Comparison of ENCODE assay signal across 1 cellular context in the genomic region with DNA sequence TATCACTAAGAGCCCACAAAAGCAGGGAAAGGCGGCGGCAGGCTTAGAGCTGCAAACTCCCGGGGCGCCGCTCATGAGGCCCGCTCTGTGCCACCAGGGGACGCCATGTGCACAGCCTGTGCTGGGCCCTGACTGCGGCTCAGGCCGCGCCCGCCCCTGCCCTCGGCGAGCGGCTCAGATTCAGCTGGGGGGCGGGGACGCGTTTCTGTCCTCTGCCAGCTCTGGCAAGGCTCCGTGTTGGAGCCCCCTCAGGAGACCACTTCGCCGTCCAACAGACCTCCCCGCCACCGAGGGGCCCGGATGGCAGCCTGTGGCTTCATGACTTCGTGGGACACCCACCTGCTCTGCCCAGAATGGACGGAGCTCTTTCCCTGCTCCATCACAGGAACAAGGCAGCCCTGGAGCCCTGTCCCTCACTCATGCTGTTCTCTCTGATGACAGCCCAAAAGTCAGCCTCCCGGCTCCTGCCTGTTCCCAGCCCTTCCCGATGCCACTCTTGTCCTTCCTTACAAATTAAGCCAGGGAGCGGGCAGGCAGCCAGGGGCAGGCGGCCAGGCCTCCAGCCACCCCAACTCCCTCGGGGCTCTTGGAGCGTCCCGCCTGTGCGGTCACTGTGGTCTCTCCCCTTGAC.
TF ChIP-seq lines count a peak whose summit lies in the region.

No MANE protein-coding gene starts in this region.

TF ChIP-seq in K562, 482 proteins besides CTCF, POLR2A, EP300 and RAD21 (continued from another document and continues in another):
- TF ChIP-seq, protein P1, sequence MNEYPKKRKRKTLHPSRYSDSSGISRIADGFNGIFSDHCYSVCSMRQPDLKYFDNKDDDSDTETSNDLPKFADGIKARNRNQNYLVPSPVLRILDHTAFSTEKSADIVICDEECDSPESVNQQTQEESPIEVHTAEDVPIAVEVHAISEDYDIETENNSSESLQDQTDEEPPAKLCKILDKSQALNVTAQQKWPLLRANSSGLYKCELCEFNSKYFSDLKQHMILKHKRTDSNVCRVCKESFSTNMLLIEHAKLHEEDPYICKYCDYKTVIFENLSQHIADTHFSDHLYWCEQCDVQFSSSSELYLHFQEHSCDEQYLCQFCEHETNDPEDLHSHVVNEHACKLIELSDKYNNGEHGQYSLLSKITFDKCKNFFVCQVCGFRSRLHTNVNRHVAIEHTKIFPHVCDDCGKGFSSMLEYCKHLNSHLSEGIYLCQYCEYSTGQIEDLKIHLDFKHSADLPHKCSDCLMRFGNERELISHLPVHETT (CRISPR knock-in tag; conservative IDR thresholded peaks at IDR 0.05 in 1 of 2, IDR thresholded peaks at IDR 0.05 in 1 of 2) = no peak
- TF ChIP-seq SMAD3 (CRISPR knock-in tag; conservative IDR thresholded peaks at IDR 0.05) = no peak
- TF ChIP-seq ETV1 (tag; conservative IDR thresholded peaks at IDR 0.05; ENCODE audit: low read depth) = no peak
- TF ChIP-seq, protein P2, sequence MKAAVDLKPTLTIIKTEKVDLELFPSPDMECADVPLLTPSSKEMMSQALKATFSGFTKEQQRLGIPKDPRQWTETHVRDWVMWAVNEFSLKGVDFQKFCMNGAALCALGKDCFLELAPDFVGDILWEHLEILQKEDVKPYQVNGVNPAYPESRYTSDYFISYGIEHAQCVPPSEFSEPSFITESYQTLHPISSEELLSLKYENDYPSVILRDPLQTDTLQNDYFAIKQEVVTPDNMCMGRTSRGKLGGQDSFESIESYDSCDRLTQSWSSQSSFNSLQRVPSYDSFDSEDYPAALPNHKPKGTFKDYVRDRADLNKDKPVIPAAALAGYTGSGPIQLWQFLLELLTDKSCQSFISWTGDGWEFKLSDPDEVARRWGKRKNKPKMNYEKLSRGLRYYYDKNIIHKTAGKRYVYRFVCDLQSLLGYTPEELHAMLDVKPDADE (conservative IDR thresholded peaks at IDR 0.05; ENCODE audit: control insufficient read depth, low read depth, low read length) = no peak
- TF ChIP-seq, protein P3, sequence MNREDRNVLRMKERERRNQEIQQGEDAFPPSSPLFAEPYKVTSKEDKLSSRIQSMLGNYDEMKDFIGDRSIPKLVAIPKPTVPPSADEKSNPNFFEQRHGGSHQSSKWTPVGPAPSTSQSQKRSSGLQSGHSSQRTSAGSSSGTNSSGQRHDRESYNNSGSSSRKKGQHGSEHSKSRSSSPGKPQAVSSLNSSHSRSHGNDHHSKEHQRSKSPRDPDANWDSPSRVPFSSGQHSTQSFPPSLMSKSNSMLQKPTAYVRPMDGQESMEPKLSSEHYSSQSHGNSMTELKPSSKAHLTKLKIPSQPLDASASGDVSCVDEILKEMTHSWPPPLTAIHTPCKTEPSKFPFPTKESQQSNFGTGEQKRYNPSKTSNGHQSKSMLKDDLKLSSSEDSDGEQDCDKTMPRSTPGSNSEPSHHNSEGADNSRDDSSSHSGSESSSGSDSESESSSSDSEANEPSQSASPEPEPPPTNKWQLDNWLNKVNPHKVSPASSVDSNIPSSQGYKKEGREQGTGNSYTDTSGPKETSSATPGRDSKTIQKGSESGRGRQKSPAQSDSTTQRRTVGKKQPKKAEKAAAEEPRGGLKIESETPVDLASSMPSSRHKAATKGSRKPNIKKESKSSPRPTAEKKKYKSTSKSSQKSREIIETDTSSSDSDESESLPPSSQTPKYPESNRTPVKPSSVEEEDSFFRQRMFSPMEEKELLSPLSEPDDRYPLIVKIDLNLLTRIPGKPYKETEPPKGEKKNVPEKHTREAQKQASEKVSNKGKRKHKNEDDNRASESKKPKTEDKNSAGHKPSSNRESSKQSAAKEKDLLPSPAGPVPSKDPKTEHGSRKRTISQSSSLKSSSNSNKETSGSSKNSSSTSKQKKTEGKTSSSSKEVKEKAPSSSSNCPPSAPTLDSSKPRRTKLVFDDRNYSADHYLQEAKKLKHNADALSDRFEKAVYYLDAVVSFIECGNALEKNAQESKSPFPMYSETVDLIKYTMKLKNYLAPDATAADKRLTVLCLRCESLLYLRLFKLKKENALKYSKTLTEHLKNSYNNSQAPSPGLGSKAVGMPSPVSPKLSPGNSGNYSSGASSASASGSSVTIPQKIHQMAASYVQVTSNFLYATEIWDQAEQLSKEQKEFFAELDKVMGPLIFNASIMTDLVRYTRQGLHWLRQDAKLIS (CRISPR knock-in tag; IDR thresholded peaks at IDR 0.05) = 0 out of 2 replicates have a peak, but pooled peaks have one; percentile 29
- TF ChIP-seq, protein P4, sequence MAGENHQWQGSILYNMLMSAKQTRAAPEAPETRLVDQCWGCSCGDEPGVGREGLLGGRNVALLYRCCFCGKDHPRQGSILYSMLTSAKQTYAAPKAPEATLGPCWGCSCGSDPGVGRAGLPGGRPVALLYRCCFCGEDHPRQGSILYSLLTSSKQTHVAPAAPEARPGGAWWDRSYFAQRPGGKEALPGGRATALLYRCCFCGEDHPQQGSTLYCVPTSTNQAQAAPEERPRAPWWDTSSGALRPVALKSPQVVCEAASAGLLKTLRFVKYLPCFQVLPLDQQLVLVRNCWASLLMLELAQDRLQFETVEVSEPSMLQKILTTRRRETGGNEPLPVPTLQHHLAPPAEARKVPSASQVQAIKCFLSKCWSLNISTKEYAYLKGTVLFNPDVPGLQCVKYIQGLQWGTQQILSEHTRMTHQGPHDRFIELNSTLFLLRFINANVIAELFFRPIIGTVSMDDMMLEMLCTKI (IDR thresholded peaks at IDR 0.05; ENCODE audit: partially characterized antibody) = no peak
- TF ChIP-seq NR4A1 (CRISPR knock-in tag; IDR thresholded peaks at IDR 0.05) = no peak
- TF ChIP-seq NR4A1 (tag; IDR thresholded peaks at IDR 0.05) = no peak
- TF ChIP-seq, protein P5, sequence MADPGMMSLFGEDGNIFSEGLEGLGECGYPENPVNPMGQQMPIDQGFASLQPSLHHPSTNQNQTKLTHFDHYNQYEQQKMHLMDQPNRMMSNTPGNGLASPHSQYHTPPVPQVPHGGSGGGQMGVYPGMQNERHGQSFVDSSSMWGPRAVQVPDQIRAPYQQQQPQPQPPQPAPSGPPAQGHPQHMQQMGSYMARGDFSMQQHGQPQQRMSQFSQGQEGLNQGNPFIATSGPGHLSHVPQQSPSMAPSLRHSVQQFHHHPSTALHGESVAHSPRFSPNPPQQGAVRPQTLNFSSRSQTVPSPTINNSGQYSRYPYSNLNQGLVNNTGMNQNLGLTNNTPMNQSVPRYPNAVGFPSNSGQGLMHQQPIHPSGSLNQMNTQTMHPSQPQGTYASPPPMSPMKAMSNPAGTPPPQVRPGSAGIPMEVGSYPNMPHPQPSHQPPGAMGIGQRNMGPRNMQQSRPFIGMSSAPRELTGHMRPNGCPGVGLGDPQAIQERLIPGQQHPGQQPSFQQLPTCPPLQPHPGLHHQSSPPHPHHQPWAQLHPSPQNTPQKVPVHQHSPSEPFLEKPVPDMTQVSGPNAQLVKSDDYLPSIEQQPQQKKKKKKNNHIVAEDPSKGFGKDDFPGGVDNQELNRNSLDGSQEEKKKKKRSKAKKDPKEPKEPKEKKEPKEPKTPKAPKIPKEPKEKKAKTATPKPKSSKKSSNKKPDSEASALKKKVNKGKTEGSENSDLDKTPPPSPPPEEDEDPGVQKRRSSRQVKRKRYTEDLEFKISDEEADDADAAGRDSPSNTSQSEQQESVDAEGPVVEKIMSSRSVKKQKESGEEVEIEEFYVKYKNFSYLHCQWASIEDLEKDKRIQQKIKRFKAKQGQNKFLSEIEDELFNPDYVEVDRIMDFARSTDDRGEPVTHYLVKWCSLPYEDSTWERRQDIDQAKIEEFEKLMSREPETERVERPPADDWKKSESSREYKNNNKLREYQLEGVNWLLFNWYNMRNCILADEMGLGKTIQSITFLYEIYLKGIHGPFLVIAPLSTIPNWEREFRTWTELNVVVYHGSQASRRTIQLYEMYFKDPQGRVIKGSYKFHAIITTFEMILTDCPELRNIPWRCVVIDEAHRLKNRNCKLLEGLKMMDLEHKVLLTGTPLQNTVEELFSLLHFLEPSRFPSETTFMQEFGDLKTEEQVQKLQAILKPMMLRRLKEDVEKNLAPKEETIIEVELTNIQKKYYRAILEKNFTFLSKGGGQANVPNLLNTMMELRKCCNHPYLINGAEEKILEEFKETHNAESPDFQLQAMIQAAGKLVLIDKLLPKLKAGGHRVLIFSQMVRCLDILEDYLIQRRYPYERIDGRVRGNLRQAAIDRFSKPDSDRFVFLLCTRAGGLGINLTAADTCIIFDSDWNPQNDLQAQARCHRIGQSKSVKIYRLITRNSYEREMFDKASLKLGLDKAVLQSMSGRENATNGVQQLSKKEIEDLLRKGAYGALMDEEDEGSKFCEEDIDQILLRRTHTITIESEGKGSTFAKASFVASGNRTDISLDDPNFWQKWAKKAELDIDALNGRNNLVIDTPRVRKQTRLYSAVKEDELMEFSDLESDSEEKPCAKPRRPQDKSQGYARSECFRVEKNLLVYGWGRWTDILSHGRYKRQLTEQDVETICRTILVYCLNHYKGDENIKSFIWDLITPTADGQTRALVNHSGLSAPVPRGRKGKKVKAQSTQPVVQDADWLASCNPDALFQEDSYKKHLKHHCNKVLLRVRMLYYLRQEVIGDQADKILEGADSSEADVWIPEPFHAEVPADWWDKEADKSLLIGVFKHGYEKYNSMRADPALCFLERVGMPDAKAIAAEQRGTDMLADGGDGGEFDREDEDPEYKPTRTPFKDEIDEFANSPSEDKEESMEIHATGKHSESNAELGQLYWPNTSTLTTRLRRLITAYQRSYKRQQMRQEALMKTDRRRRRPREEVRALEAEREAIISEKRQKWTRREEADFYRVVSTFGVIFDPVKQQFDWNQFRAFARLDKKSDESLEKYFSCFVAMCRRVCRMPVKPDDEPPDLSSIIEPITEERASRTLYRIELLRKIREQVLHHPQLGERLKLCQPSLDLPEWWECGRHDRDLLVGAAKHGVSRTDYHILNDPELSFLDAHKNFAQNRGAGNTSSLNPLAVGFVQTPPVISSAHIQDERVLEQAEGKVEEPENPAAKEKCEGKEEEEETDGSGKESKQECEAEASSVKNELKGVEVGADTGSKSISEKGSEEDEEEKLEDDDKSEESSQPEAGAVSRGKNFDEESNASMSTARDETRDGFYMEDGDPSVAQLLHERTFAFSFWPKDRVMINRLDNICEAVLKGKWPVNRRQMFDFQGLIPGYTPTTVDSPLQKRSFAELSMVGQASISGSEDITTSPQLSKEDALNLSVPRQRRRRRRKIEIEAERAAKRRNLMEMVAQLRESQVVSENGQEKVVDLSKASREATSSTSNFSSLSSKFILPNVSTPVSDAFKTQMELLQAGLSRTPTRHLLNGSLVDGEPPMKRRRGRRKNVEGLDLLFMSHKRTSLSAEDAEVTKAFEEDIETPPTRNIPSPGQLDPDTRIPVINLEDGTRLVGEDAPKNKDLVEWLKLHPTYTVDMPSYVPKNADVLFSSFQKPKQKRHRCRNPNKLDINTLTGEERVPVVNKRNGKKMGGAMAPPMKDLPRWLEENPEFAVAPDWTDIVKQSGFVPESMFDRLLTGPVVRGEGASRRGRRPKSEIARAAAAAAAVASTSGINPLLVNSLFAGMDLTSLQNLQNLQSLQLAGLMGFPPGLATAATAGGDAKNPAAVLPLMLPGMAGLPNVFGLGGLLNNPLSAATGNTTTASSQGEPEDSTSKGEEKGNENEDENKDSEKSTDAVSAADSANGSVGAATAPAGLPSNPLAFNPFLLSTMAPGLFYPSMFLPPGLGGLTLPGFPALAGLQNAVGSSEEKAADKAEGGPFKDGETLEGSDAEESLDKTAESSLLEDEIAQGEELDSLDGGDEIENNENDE (IDR thresholded peaks at IDR 0.05; ENCODE audit: low read depth, low read length) = no peak
- no peak for TF ChIP-seq SMARCB1 (IDR thresholded peaks at IDR 0.05; ENCODE audit: insufficient read length, low read depth)
- TF ChIP-seq, protein P6, sequence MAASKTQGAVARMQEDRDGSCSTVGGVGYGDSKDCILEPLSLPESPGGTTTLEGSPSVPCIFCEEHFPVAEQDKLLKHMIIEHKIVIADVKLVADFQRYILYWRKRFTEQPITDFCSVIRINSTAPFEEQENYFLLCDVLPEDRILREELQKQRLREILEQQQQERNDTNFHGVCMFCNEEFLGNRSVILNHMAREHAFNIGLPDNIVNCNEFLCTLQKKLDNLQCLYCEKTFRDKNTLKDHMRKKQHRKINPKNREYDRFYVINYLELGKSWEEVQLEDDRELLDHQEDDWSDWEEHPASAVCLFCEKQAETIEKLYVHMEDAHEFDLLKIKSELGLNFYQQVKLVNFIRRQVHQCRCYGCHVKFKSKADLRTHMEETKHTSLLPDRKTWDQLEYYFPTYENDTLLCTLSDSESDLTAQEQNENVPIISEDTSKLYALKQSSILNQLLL (CRISPR knock-in tag; IDR thresholded peaks at IDR 0.05; ENCODE audit: borderline replicate concordance) = no peak
- TF ChIP-seq GATAD2A (IDR thresholded peaks at IDR 0.05) = no peak
- TF ChIP-seq HNRNPK (IDR thresholded peaks at IDR 0.05; ENCODE audit: low read depth, low read length, poor library complexity, severe bottlenecking) = no peak
- no peak for TF ChIP-seq SRSF9 (IDR thresholded peaks at IDR 0.05; ENCODE audit: borderline replicate concordance, low read depth, low read length)
- no peak for TF ChIP-seq TAF1 (IDR thresholded peaks at IDR 0.05; ENCODE audit: control insufficient read depth, extremely low read depth, insufficient read depth, low read length, severe bottlenecking)
- no peak for TF ChIP-seq KAT7 (CRISPR knock-in tag; IDR thresholded peaks at IDR 0.05; ENCODE audit: borderline replicate concordance)
- no peak for TF ChIP-seq CBX1 (IDR thresholded peaks at IDR 0.05; ENCODE audit: low read depth)
- TF ChIP-seq, protein P7, sequence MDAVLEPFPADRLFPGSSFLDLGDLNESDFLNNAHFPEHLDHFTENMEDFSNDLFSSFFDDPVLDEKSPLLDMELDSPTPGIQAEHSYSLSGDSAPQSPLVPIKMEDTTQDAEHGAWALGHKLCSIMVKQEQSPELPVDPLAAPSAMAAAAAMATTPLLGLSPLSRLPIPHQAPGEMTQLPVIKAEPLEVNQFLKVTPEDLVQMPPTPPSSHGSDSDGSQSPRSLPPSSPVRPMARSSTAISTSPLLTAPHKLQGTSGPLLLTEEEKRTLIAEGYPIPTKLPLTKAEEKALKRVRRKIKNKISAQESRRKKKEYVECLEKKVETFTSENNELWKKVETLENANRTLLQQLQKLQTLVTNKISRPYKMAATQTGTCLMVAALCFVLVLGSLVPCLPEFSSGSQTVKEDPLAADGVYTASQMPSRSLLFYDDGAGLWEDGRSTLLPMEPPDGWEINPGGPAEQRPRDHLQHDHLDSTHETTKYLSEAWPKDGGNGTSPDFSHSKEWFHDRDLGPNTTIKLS (IDR thresholded peaks at IDR 0.05; ENCODE audit: borderline replicate concordance, low read depth) = no peak
- TF ChIP-seq, protein P8, sequence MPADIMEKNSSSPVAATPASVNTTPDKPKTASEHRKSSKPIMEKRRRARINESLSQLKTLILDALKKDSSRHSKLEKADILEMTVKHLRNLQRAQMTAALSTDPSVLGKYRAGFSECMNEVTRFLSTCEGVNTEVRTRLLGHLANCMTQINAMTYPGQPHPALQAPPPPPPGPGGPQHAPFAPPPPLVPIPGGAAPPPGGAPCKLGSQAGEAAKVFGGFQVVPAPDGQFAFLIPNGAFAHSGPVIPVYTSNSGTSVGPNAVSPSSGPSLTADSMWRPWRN (IDR thresholded peaks at IDR 0.05; ENCODE audit: low read depth) = no peak
- no peak for TF ChIP-seq ZNF124 (CRISPR knock-in tag; IDR thresholded peaks at IDR 0.05)
- TF ChIP-seq YY1 (IDR thresholded peaks at IDR 0.05; ENCODE audit: borderline replicate concordance in 1 of 3, control insufficient read depth in 1 of 3, extremely low read depth in 1 of 3, insufficient read depth in 3 of 3, insufficient read length in 1 of 3, insufficient replicate concordance in 2 of 3, low read depth in 1 of 3, low read length in 2 of 3) = peak in 1 of 3 experiments; percentile 63
- TF ChIP-seq, protein P9, sequence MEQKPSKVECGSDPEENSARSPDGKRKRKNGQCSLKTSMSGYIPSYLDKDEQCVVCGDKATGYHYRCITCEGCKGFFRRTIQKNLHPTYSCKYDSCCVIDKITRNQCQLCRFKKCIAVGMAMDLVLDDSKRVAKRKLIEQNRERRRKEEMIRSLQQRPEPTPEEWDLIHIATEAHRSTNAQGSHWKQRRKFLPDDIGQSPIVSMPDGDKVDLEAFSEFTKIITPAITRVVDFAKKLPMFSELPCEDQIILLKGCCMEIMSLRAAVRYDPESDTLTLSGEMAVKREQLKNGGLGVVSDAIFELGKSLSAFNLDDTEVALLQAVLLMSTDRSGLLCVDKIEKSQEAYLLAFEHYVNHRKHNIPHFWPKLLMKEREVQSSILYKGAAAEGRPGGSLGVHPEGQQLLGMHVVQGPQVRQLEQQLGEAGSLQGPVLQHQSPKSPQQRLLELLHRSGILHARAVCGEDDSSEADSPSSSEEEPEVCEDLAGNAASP (IDR thresholded peaks at IDR 0.05) = no peak
- no peak for TF ChIP-seq ZNF79 (CRISPR knock-in tag; IDR thresholded peaks at IDR 0.05; ENCODE audit: low read depth)
